In the genomic region with DNA sequence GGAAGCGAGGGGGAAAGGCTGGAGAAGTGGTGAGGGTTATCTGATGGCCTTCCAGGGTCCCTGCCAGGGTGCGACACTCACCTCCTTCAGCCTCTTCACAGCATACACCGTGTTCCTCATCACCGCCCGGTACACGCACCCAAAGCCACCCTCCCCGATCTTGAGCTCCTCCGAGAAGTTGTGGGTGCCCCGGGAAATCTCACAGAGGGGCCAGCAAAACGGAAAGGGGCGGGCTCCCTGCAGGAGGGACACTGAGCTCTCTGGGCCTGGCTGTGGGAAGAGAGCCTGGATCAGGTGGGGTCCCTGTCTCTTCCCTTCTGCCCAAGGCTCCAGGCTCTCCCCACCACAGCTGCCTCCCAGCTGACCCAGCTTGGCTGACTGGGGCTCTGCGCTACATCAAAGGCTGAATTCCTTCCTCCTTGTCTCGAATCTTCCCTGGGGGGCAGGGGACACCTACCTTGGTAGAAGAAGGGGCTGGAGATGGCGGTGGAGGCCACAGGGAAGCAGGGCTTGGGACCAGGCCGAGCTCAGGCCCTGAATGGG, we compare ENCODE assay signal across 8 cellular contexts. TPM values are rescaled to one million over a fixed set of nuclear protein-coding genes. Genes with fewer than 3 reads are reported as not detected.
DNase-seq lines count a peak whose midpoint lies in the region; ATAC-seq, FAIRE-seq and TF ChIP-seq lines count a peak whose summit lies in the region.

No MANE protein-coding gene starts in this region.

- peaks cover 15% of the 10 kb centered on the region for H3K79me2 ChIP-seq in HepG2 (ENCODE audit: insufficient read depth, low read length)

- DNase-seq in activated T-cell treated with anti-CD3 and anti-CD28 coated beads, Interleukin-2, amount 50 U/mL, for 4 hours, result no peak
- DNase-seq in activated T-cell treated with anti-CD3 and anti-CD28 coated beads for 4 hours (no peak), HepG2 (ENCODE audit: low spot score) (no peak), tibial artery (no peak), ACHN (no peak), SHP77 (lab: John Stamatoyannopoulos, UW) (no peak)
- DNase-seq in activated naive CD8-positive, alpha-beta T cell treated with anti-CD3 and anti-CD28 coated beads, Interleukin-2, amount 10 ng/mL, durations not matched to agents 7 days and 5 days, result no peak
- no peak for DNase-seq in stimulated activated naive CD4-positive, alpha-beta T cell treated with Interleukin-2 at 50 U/mL for 16 hours (lab: John Stamatoyannopoulos, UW)

- peak overlapping the region; percentile 78 for H3K4me2 ChIP-seq in HepG2 (ENCODE audit: low read depth, low read length)

- peaks cover 41% of the 10 kb centered on the region for H3K4me1 ChIP-seq in HepG2 (ENCODE audit: insufficient read depth, low read length)
- peaks cover 0 to 23% (median 14%) of the 10 kb centered on the region in 4 donors for H3K4me1 ChIP-seq in tibial artery

- BruUV-seq in HepG2 (replicated peaks; lab: Mats Ljungman, UMichigan), result TSS peak; percentile 44

- no peak for TF ChIP-seq RAD21 in HepG2 (CRISPR knock-in tag; IDR thresholded peaks at IDR 0.05)

- in situ Hi-C loops in HepG2 (cut with HindIII; ENCODE audit: extremely low pct_ligation_motif_present, low pct_unique_long_range_greater_than_20kb) (no loop called here), ACHN (cut with HindIII; ENCODE audit: low pct_ligation_motif_present, low pct_unique_long_range_greater_than_20kb, low sequenced_read_pairs) (no loop called here)

- no peak for FAIRE-seq in HepG2 (lab: Jason Lieb, UNC)

- H2AFZ ChIP-seq in HepG2 (ENCODE audit: low read length), result no peak overlapping the region

- no peaks in the 10 kb centered on the region for H3K9me3 Mint-ChIP-seq in activated T-cell treated with anti-CD3 and anti-CD28 coated beads, Interleukin-2, amount 50 U/mL, for 4 hours
- H3K9me3 Mint-ChIP-seq in activated naive CD8-positive, alpha-beta T cell treated with anti-CD3 and anti-CD28 coated beads, Interleukin-2, amount 10 ng/mL, durations not matched to agents 7 days and 5 days, result no peaks in the 10 kb centered on the region

- TF ChIP-seq CTCF in HepG2 (CRISPR knock-in tag; IDR thresholded peaks at IDR 0.05), result no peak
- no peak for TF ChIP-seq CTCF in tibial artery (IDR thresholded peaks at IDR 0.05)

- H3K36me3 Mint-ChIP-seq in activated T-cell treated with anti-CD3 and anti-CD28 coated beads, Interleukin-2, amount 50 U/mL, for 4 hours (ENCODE audit: insufficient read depth), result peaks cover 7% of the 10 kb centered on the region
- H3K36me3 Mint-ChIP-seq in activated naive CD8-positive, alpha-beta T cell treated with anti-CD3 and anti-CD28 coated beads, Interleukin-2, amount 10 ng/mL, durations not matched to agents 7 days and 5 days, result peaks cover 8% of the 10 kb centered on the region

- H3K36me3 ChIP-seq in HepG2 (replicated peaks in 1 of 2; ENCODE audit: control insufficient read depth in 1 of 2, insufficient read depth in 2 of 2, low read length in 2 of 2) (peaks cover 0 to 7% of the 10 kb centered on the region in 2 experiments; a peak in 1 of 5 replicates), tibial artery (peaks cover 0 to 27% (median 16%) of the 10 kb centered on the region in 3 donors)

- no peaks in the 10 kb centered on the region for H4K20me1 ChIP-seq in HepG2 (ENCODE audit: insufficient read depth, low read length)

- intact Hi-C loops in HepG2 (cut with micrococcal nuclease; ENCODE audit: unreplicated experiment) (no loop called here), tibial artery (cut with DNase I; ENCODE audit: low total_unique reads) (loop anchor here (5.0 kb wide), 1 partner anchor 79 kb away; a partner anchor contains a TSS)

- no peaks in the 10 kb centered on the region for H3K27me3 Mint-ChIP-seq in activated T-cell treated with anti-CD3 and anti-CD28 coated beads, Interleukin-2, amount 50 U/mL, for 4 hours (ENCODE audit: low read depth)
- no peaks in the 10 kb centered on the region for H3K27me3 Mint-ChIP-seq in activated naive CD8-positive, alpha-beta T cell treated with anti-CD3 and anti-CD28 coated beads, Interleukin-2, amount 10 ng/mL, durations not matched to agents 7 days and 5 days

- WGBS in HepG2 (ENCODE audit: low lambda C conversion rate), result 88% methylated on average over 1 of the region's 15 CpGs

- H3K27me3 ChIP-seq in HepG2 (ENCODE audit: control insufficient read depth in 1 of 2, insufficient read depth in 2 of 2, low read length in 2 of 2), result no peaks in the 10 kb centered on the region
- no peaks in the 10 kb centered on the region for H3K27me3 ChIP-seq in tibial artery

- peak overlapping the region; percentile 54 to 78 (median 71) for H3K4me3 ChIP-seq in HepG2 (replicated peaks in 1 of 3; ENCODE audit: insufficient read depth in 1 of 3, low read depth in 2 of 3, low read length in 3 of 3)
- peak overlapping the region; percentile 57 to 70 for H3K4me3 ChIP-seq in tibial artery

- peaks cover 18% of the 10 kb centered on the region for H3K4me1 Mint-ChIP-seq in activated T-cell treated with anti-CD3 and anti-CD28 coated beads, Interleukin-2, amount 50 U/mL, for 4 hours (ENCODE audit: low read depth)
- H3K4me1 Mint-ChIP-seq in activated naive CD8-positive, alpha-beta T cell treated with anti-CD3 and anti-CD28 coated beads, Interleukin-2, amount 10 ng/mL, durations not matched to agents 7 days and 5 days, result peaks cover 8% of the 10 kb centered on the region

- POLR2A ChIA-PET in activated naive CD8-positive, alpha-beta T cell treated with anti-CD3 and anti-CD28 coated beads, Interleukin-2, amount 10 ng/mL, durations not matched to agents 7 days and 5 days (lab: Charles Lee), result interaction anchor here (1.4 to 5.5 kb wide), 3 partner anchors 34 to 50 kb away, joined by 6 to 35 read pairs (median 29); a partner anchor contains a TSS
- POLR2A ChIA-PET in HepG2 (lab: Yijun Ruan, JAX), result interaction anchor here (1.4 to 1.8 kb wide), 3 partner anchors 8 to 47 kb away, joined by 3 to 6 read pairs (median 4); a partner anchor contains a TSS

- TF ChIP-seq EP300 in HepG2 (IDR thresholded peaks at IDR 0.05; ENCODE audit: low read depth in 2 of 2, low read length in 2 of 2) (no peak), HepG2 (CRISPR knock-in tag; IDR thresholded peaks at IDR 0.05; ENCODE audit: borderline replicate concordance) (no peak)

- CTCF ChIA-PET in HepG2 (lab: Yijun Ruan, JAX; ENCODE audit: low intra/inter-chr PET ratio, low total read pairs), result no interaction called here

- H3K27ac Mint-ChIP-seq in activated naive CD8-positive, alpha-beta T cell treated with anti-CD3 and anti-CD28 coated beads, Interleukin-2, amount 10 ng/mL, durations not matched to agents 7 days and 5 days, result peak overlapping the region; percentile 90

- peak overlapping the region; percentile 63 for H3K27ac ChIP-seq in HepG2 (ENCODE audit: extremely low read length, insufficient read depth, low read length)
- peak overlapping the region; percentile 69 to 78 for H3K27ac ChIP-seq in tibial artery

- no peak for ATAC-seq in activated T-cell treated with anti-CD3 and anti-CD28 coated beads, Interleukin-2, amount 50 U/mL, for 4 hours
- ATAC-seq in activated naive CD8-positive, alpha-beta T cell treated with anti-CD3 and anti-CD28 coated beads, Interleukin-2, amount 10 ng/mL, durations not matched to agents 7 days and 5 days (ENCODE audit: low read depth), result no peak
- peak; percentile 11; the same call in 2 of the 3 replicates for ATAC-seq in HepG2

- H3K4me3 Mint-ChIP-seq in activated T-cell treated with anti-CD3 and anti-CD28 coated beads, Interleukin-2, amount 50 U/mL, for 4 hours, result peak overlapping the region; percentile 89
- H3K4me3 Mint-ChIP-seq in activated naive CD8-positive, alpha-beta T cell treated with anti-CD3 and anti-CD28 coated beads, Interleukin-2, amount 10 ng/mL, durations not matched to agents 7 days and 5 days, result peak overlapping the region; percentile 89

- no peak for TF ChIP-seq POLR2A in HepG2 (IDR thresholded peaks at IDR 0.05; ENCODE audit: insufficient read depth in 1 of 2, low read depth in 2 of 2, low read length in 2 of 2)

- H3K9ac ChIP-seq in HepG2 (ENCODE audit: insufficient read depth, low read depth, low read length), result peak overlapping the region; percentile 78

- no peaks in the 10 kb centered on the region for H3K9me3 ChIP-seq in HepG2 (ENCODE audit: low read length)
- H3K9me3 ChIP-seq in tibial artery, result no peaks in the 10 kb centered on the region

RNA-seq across cellular contexts. Expression of a gene that starts 1.1 kb away (rescaled TPM):
- 100 to 1,000 TPM; 258 to 273 (median 272) TPM for total RNA-seq in activated T-cell treated with anti-CD3 and anti-CD28 coated beads, Interleukin-2, amount 50 U/mL, for 4 hours
- total RNA-seq in activated naive CD8-positive, alpha-beta T cell treated with anti-CD3 and anti-CD28 coated beads, Interleukin-2, amount 10 ng/mL, durations not matched to agents 7 days and 5 days, result 100 to 1,000 TPM; 127 to 135 TPM
- 69.8 and 77.3 TPM in 2 replicates for total RNA-seq in HepG2 (2016; rRNA removed; fragmentation: Illumina TruSeq; extraction: Trizol)
- total RNA-seq in HepG2 (2016; cell fraction: cytosol; rRNA removed; fragmentation: Illumina TruSeq; extraction: Trizol; ENCODE audit: low read depth), result 104 and 121 TPM in 2 replicates
- 57.7 and 81.1 TPM in 2 replicates for total RNA-seq in HepG2 (2016; cell fraction: insoluble cytoplasmic fraction; rRNA removed; fragmentation: Illumina TruSeq; extraction: Trizol)
- 244 and 255 TPM in 2 replicates for total RNA-seq in HepG2 (2016; cell fraction: membrane; rRNA removed; fragmentation: Illumina TruSeq; extraction: Trizol)
- 35.1 and 36.4 TPM in 2 replicates for total RNA-seq in HepG2 (2016; cell fraction: nucleus; rRNA removed; fragmentation: Illumina TruSeq; extraction: Trizol)
- polyA plus RNA-seq in HepG2 (2011; rRNA removed), result 57.7 and 83.5 TPM in 2 replicates
- 47.6 and 67.3 TPM in 2 replicates for polyA plus RNA-seq in HepG2 (2011; cell fraction: cytosol; rRNA removed)
- 59.5 and 63.5 TPM in 2 replicates for polyA plus RNA-seq in HepG2 (2011; cell fraction: nucleus; rRNA removed)
- polyA plus RNA-seq in HepG2 (2012), result 65.5 and 87.1 TPM in 2 replicates
- polyA plus RNA-seq in HepG2 (2016; cell fraction: cytosol; fragmentation: Illumina TruSeq; extraction: Trizol; ENCODE audit: low read depth), result 148 and 150 TPM in 2 replicates
- 80.3 and 99.3 TPM in 2 replicates for polyA plus RNA-seq in HepG2 (2016; cell fraction: insoluble cytoplasmic fraction; fragmentation: Illumina TruSeq; extraction: Trizol; ENCODE audit: low read depth)
- 244 and 277 TPM in 2 replicates for polyA plus RNA-seq in HepG2 (2016; cell fraction: membrane; fragmentation: Illumina TruSeq; extraction: Trizol; ENCODE audit: low read depth)
- polyA plus RNA-seq in HepG2 (2016; cell fraction: nucleus; fragmentation: Illumina TruSeq; extraction: Trizol; ENCODE audit: insufficient read depth, low read depth), result 93.5 and 94.6 TPM in 2 replicates
- 195 and 354 TPM in 2 replicates for polyA minus RNA-seq in HepG2 (2011; rRNA and poly(A)+ RNA removed; ENCODE audit: low replicate concordance)
- polyA minus RNA-seq in HepG2 (2011; cell fraction: cytosol; rRNA and poly(A)+ RNA removed), result 79.8 and 83.1 TPM in 2 replicates
- polyA minus RNA-seq in HepG2 (2011; cell fraction: nucleus; rRNA and poly(A)+ RNA removed), result 16.6 and 21.8 TPM in 2 replicates

RNA-seq across cellular contexts. Expression of a gene that starts 46.0 kb away (rescaled TPM):
- 1 to 10 TPM; 2.0 to 2.7 (median 2.3) TPM for total RNA-seq in activated T-cell treated with anti-CD3 and anti-CD28 coated beads, Interleukin-2, amount 50 U/mL, for 4 hours
- total RNA-seq in activated naive CD8-positive, alpha-beta T cell treated with anti-CD3 and anti-CD28 coated beads, Interleukin-2, amount 10 ng/mL, durations not matched to agents 7 days and 5 days, result 1 to 10 TPM; 8.6 to 9.7 TPM
- 1.7 and 2.2 TPM in 2 replicates for total RNA-seq in HepG2 (2016; rRNA removed; fragmentation: Illumina TruSeq; extraction: Trizol)
- total RNA-seq in HepG2 (2016; cell fraction: cytosol; rRNA removed; fragmentation: Illumina TruSeq; extraction: Trizol; ENCODE audit: low read depth), result 0.40 and 0.53 TPM in 2 replicates
- total RNA-seq in HepG2 (2016; cell fraction: insoluble cytoplasmic fraction; rRNA removed; fragmentation: Illumina TruSeq; extraction: Trizol), result 2.0 and 3.2 TPM in 2 replicates
- total RNA-seq in HepG2 (2016; cell fraction: membrane; rRNA removed; fragmentation: Illumina TruSeq; extraction: Trizol), result 1.1 and 1.3 TPM in 2 replicates
- 2.5 and 3.6 TPM in 2 replicates for total RNA-seq in HepG2 (2016; cell fraction: nucleus; rRNA removed; fragmentation: Illumina TruSeq; extraction: Trizol)
- polyA plus RNA-seq in HepG2 (2011; rRNA removed), result 6.2 and 6.7 TPM in 2 replicates
- polyA plus RNA-seq in HepG2 (2011; cell fraction: cytosol; rRNA removed), result 7.0 and 11.0 TPM in 2 replicates
- polyA plus RNA-seq in HepG2 (2011; cell fraction: nucleus; rRNA removed), result 4.7 and 4.8 TPM in 2 replicates
- polyA plus RNA-seq in HepG2 (2012), result 5.0 and 5.4 TPM in 2 replicates
- polyA plus RNA-seq in HepG2 (2016; cell fraction: cytosol; fragmentation: Illumina TruSeq; extraction: Trizol; ENCODE audit: low read depth), result 0.63 and 0.91 TPM in 2 replicates
- 1.3 and 2.0 TPM in 2 replicates for polyA plus RNA-seq in HepG2 (2016; cell fraction: insoluble cytoplasmic fraction; fragmentation: Illumina TruSeq; extraction: Trizol; ENCODE audit: low read depth)
- 0.69 and 1.2 TPM in 2 replicates for polyA plus RNA-seq in HepG2 (2016; cell fraction: membrane; fragmentation: Illumina TruSeq; extraction: Trizol; ENCODE audit: low read depth)
- 3.0 and 3.8 TPM in 2 replicates for polyA plus RNA-seq in HepG2 (2016; cell fraction: nucleus; fragmentation: Illumina TruSeq; extraction: Trizol; ENCODE audit: insufficient read depth, low read depth)
- polyA minus RNA-seq in HepG2 (2011; rRNA and poly(A)+ RNA removed; ENCODE audit: low replicate concordance), result 9.2 and 13.1 TPM in 2 replicates
- 3.5 and 3.7 TPM in 2 replicates for polyA minus RNA-seq in HepG2 (2011; cell fraction: cytosol; rRNA and poly(A)+ RNA removed)
- 1.4 and 3.5 TPM in 2 replicates for polyA minus RNA-seq in HepG2 (2011; cell fraction: nucleus; rRNA and poly(A)+ RNA removed)

RNA-seq across cellular contexts. Expression of a gene that starts 47.0 kb away (rescaled TPM):
- total RNA-seq in activated T-cell treated with anti-CD3 and anti-CD28 coated beads, Interleukin-2, amount 50 U/mL, for 4 hours, result 100 to 1,000 TPM; 140 to 162 (median 150) TPM
- total RNA-seq in activated naive CD8-positive, alpha-beta T cell treated with anti-CD3 and anti-CD28 coated beads, Interleukin-2, amount 10 ng/mL, durations not matched to agents 7 days and 5 days, result 100 to 1,000 TPM; 101 to 107 TPM
- total RNA-seq in HepG2 (2016; rRNA removed; fragmentation: Illumina TruSeq; extraction: Trizol), result 17.8 and 24.0 TPM in 2 replicates
- 3.1 and 3.2 TPM in 2 replicates for total RNA-seq in HepG2 (2016; cell fraction: cytosol; rRNA removed; fragmentation: Illumina TruSeq; extraction: Trizol; ENCODE audit: low read depth)
- total RNA-seq in HepG2 (2016; cell fraction: insoluble cytoplasmic fraction; rRNA removed; fragmentation: Illumina TruSeq; extraction: Trizol), result 18.3 and 20.3 TPM in 2 replicates
- total RNA-seq in HepG2 (2016; cell fraction: membrane; rRNA removed; fragmentation: Illumina TruSeq; extraction: Trizol), result 11.9 and 12.8 TPM in 2 replicates
- 17.9 and 21.9 TPM in 2 replicates for total RNA-seq in HepG2 (2016; cell fraction: nucleus; rRNA removed; fragmentation: Illumina TruSeq; extraction: Trizol)
- 5.8 TPM in 2 replicates for polyA plus RNA-seq in HepG2 (2011; rRNA removed)
- polyA plus RNA-seq in HepG2 (2011; cell fraction: cytosol; rRNA removed), result 4.6 and 5.7 TPM in 2 replicates
- polyA plus RNA-seq in HepG2 (2011; cell fraction: nucleus; rRNA removed), result 27.7 and 34.4 TPM in 2 replicates
- 18.3 and 21.2 TPM in 2 replicates for polyA plus RNA-seq in HepG2 (2012)
- polyA plus RNA-seq in HepG2 (2016; cell fraction: cytosol; fragmentation: Illumina TruSeq; extraction: Trizol; ENCODE audit: low read depth), result 2.2 and 2.6 TPM in 2 replicates
- polyA plus RNA-seq in HepG2 (2016; cell fraction: insoluble cytoplasmic fraction; fragmentation: Illumina TruSeq; extraction: Trizol; ENCODE audit: low read depth), result 32.5 and 46.4 TPM in 2 replicates
- polyA plus RNA-seq in HepG2 (2016; cell fraction: membrane; fragmentation: Illumina TruSeq; extraction: Trizol; ENCODE audit: low read depth), result 7.0 and 9.4 TPM in 2 replicates
- 60.1 and 68.4 TPM in 2 replicates for polyA plus RNA-seq in HepG2 (2016; cell fraction: nucleus; fragmentation: Illumina TruSeq; extraction: Trizol; ENCODE audit: insufficient read depth, low read depth)
- polyA minus RNA-seq in HepG2 (2011; rRNA and poly(A)+ RNA removed; ENCODE audit: low replicate concordance), result 16.9 and 25.4 TPM in 2 replicates
- 17.9 and 19.6 TPM in 2 replicates for polyA minus RNA-seq in HepG2 (2011; cell fraction: cytosol; rRNA and poly(A)+ RNA removed)
- polyA minus RNA-seq in HepG2 (2011; cell fraction: nucleus; rRNA and poly(A)+ RNA removed), result 10.3 and 14.4 TPM in 2 replicates
